In genomic region chr3:183253364-183253960, GRCh38 we compare ENCODE assay signal across 1 cellular context.
TF ChIP-seq lines count a peak whose summit lies in the region.

No MANE protein-coding gene starts in this region.

TF ChIP-seq in IMR-90, 13 proteins besides CTCF, POLR2A, EP300 and RAD21 (continued from another document):
- TF ChIP-seq MAZ (IDR thresholded peaks at IDR 0.05; ENCODE audit: borderline replicate concordance, low read depth, low read length) (no peak), RFX5 (IDR thresholded peaks at IDR 0.05; ENCODE audit: low read depth, low read length) (no peak), RCOR1 (IDR thresholded peaks at IDR 0.05; ENCODE audit: insufficient replicate concordance, low read length) (no peak), MAFK (IDR thresholded peaks at IDR 0.05; ENCODE audit: low read depth, low read length) (no peak), ELK1 (IDR thresholded peaks at IDR 0.05; ENCODE audit: borderline replicate concordance, low read depth, low read length) (no peak), MXI1 (IDR thresholded peaks at IDR 0.05; ENCODE audit: borderline replicate concordance, low read depth, low read length) (no peak), FOS (IDR thresholded peaks at IDR 0.05; ENCODE audit: low read depth, low read length) (no peak), CEBPB (IDR thresholded peaks at IDR 0.05; ENCODE audit: low read depth, low read length) (no peak)
TF ChIP-seq in IMR-90: peak in this region for 0.
